23 cellular contexts compared by ENCODE assay signal in genomic region chr21:15160136-15160535, GRCh38.
"Had no signal": no experiment of that assay in that cellular context is flagged by ENCODE, and none has a peak within 500 bp of the region (broad histone marks: within the 10 kb centered on the region; RNA-seq: fewer than 3 reads in every experiment).

No MANE protein-coding gene starts in this region.

- H3K9me3 ChIP-seq: colonic mucosa, gastrocnemius medialis, psoas muscle, sigmoid colon, stomach, thyroid gland had no signal

- H3K27ac ChIP-seq: colonic mucosa, epithelial cell of prostate, gastrocnemius medialis, left lung, psoas muscle, sigmoid colon, stomach, thyroid gland had no signal

- H3K4me3 ChIP-seq: colonic mucosa, gastrocnemius medialis, left lung, psoas muscle, sigmoid colon, stomach, thyroid gland had no signal

- H3K27me3 ChIP-seq: colonic mucosa, gastrocnemius medialis, left lung, sigmoid colon, stomach, thyroid gland had no signal

- FAIRE-seq: keratinocyte had no signal

- H3K4me1 ChIP-seq: colonic mucosa, sigmoid colon, thyroid gland had no signal

- H3K36me3 ChIP-seq: colonic mucosa, gastrocnemius medialis, left lung, sigmoid colon, stomach, thyroid gland had no signal

- DNase-seq: colonic mucosa; effector CD8-positive, alpha-beta T cell; endodermal cell; foreskin fibroblast; gastrocnemius medialis; head of caudate nucleus; left lung; mesenchymal stem cell; midbrain; naive thymus-derived CD8-positive, alpha-beta T cell; nephron progenitor cell; nucleus accumbens; posterior cingulate gyrus; psoas muscle; right cardiac atrium; sigmoid colon; stimulated activated CD4-positive, alpha-beta T cell treated with anti-CD3 and anti-CD28 coated beads, Interleukin-2, amount 100 ng/mL, for 24 hours; stimulated activated CD4-positive, alpha-beta T cell treated with anti-CD3 and anti-CD28 coated beads, Interleukin-4, amount 100 ng/mL, for 24 hours; stimulated activated naive CD4-positive, alpha-beta T cell treated with Interleukin-2 at 50 U/mL for 16 hours; stomach; thyroid gland had no signal
